Comparison of ENCODE assay signal across 21 cellular contexts in the genomic region with DNA sequence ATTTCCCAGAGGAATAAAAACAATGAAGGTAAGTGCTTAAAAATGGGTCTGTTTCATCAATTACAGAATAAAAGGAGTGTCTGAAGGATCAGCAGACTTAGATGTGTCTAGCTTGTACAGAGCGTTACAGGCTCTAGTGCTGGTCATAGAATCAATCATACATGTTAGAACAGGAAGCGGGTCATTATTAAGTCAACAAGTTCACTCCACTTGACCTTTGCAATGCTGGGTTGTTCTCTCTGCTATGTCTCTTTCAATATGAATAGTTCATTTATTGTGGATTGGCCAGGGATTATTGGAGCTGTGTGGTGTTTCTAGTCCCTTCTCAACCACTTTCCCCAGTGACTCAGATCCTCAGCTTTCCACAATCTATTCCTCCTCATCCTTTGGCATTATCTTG. TPM values are rescaled to one million over a fixed set of nuclear protein-coding genes. Genes with fewer than 3 reads are reported as not detected.
DNase-seq lines count a peak whose midpoint lies in the region; ATAC-seq, FAIRE-seq and TF ChIP-seq lines count a peak whose summit lies in the region.
"Had no signal": no experiment of that assay in that cellular context is flagged by ENCODE, and none has a peak within 500 bp of the region (broad histone marks: within the 10 kb centered on the region; RNA-seq: fewer than 3 reads in every experiment).

No MANE protein-coding gene starts in this region.

- H3K4me1 ChIP-seq in small intestine (ENCODE audit: control insufficient read depth in 2 of 2, insufficient read depth in 1 of 2, low read depth in 1 of 2, low read length in 1 of 2) = no peaks in the 10 kb centered on the region
- no peaks in the 10 kb centered on the region for H3K4me1 ChIP-seq in stomach
- no peaks in the 10 kb centered on the region for H3K4me1 ChIP-seq in SJCRH30
- H3K4me1 ChIP-seq: Caco-2 had no signal

- H3K27me3 ChIP-seq in small intestine (ENCODE audit: control insufficient read depth in 2 of 2, insufficient read depth in 2 of 2, low read length in 2 of 2) (no peaks in the 10 kb centered on the region), stomach (no peaks in the 10 kb centered on the region), SJCRH30 (0 out of 2 replicates have a peak, but pooled peaks cover 5% of the 10 kb centered on the region)

- H3K27ac ChIP-seq in small intestine (ENCODE audit: low read depth in 1 of 2, low read length in 1 of 2) = no peak overlapping the region
- no peak overlapping the region for H3K27ac ChIP-seq in stomach
- no peak overlapping the region for H3K27ac ChIP-seq in SJCRH30
- H3K27ac ChIP-seq: C4-2B had no signal

- DNase-seq in DMS53 treated with DMSO at 0.1 percent for 48 hours (lab: John Stamatoyannopoulos, UW; ENCODE audit: unreplicated experiment) (peak; percentile 83), SHP77 (lab: John Stamatoyannopoulos, UW) (peak; percentile 29 to 64), foreskin melanocyte (peak; percentile 37), small intestine (peak; percentile 1), stomach (no peak), medulla oblongata (ENCODE audit: extremely low spot score) (no peak), SJCRH30 (no peak)
- DNase-seq: ACHN; AML-193; Caco-2; CD4-positive, alpha-beta T cell; HCEC 1CT had no signal

- no peak overlapping the region for H3K4me3 ChIP-seq in small intestine (ENCODE audit: low read depth in 1 of 2, low read length in 2 of 2)
- no peak overlapping the region for H3K4me3 ChIP-seq in stomach
- H3K4me3 ChIP-seq in SJCRH30 = no peak overlapping the region
- H3K4me3 ChIP-seq: GM23338 had no signal

- intact Hi-C loops in stomach (cut with DNase I; ENCODE audit: low total_unique reads) = no loop called here

- no peak for ATAC-seq in esophagus mucosa
- ATAC-seq: GM23338 had no signal

- WGBS in small intestine, 3 donors = 22 to 57% (median 33%) methylated on average over 2 of the region's 2 CpGs
- 28 to 68% (median 30%) methylated on average over 2 of the region's 2 CpGs for WGBS in stomach, 5 donors

- FAIRE-seq in small intestine (lab: Jason Lieb, UNC) = no peak
- FAIRE-seq: A204.1, D721Med, G401.6, GM12891, H54 had no signal

- no peak for TF ChIP-seq EP300 in stomach (IDR thresholded peaks at IDR 0.05)

- H3K9me3 ChIP-seq in small intestine (ENCODE audit: control insufficient read depth, low read depth) (no peaks in the 10 kb centered on the region), stomach (peaks cover 0 to 10% (median 8%) of the 10 kb centered on the region in 4 donors), SJCRH30 (replicated peaks) (no peaks in the 10 kb centered on the region)

- no peak for TF ChIP-seq POLR2A in stomach (IDR thresholded peaks at IDR 0.05)

- no peak for TF ChIP-seq CTCF in stomach (IDR thresholded peaks at IDR 0.05)

- H3K36me3 ChIP-seq in small intestine (ENCODE audit: control insufficient read depth in 2 of 2, insufficient read depth in 2 of 2, low read length in 2 of 2) (no peaks in the 10 kb centered on the region), stomach (no peaks in the 10 kb centered on the region), SJCRH30 (no peaks in the 10 kb centered on the region)

RNA-seq across cellular contexts. Expression of a gene that starts 20.7 kb away (rescaled TPM):
- polyA plus RNA-seq in small intestine (1 to 10 TPM in 1 of 3 donors, under 1 TPM in 1, not detected in 1; 0.54 to 1.7 TPM), stomach (1 to 10 TPM in 1 of 3 donors, under 1 TPM in 2; 0.61 to 1.6 (median 1.00) TPM)
- total RNA-seq in esophagus mucosa (0.68 TPM), stomach (1 to 10 TPM in 2 of 5 donors, not detected in 3; 1.4 to 5.9 TPM)
- total RNA-seq in SJCRH30 (2014; rRNA removed; shearing (Covaris generic)) = 0.36 and 0.58 TPM in 2 replicates
- total RNA-seq: Caco-2; CD4-positive, alpha-beta T cell; HT-29 had no signal

Comparison
In these comparisons a context has a peak if more than half of its experiments do, and no peak if none do; other contexts are left out.
1. DNase-seq: peak in DMS53 treated with DMSO at 0.1 percent for 48 hours (single experiment), SHP77 (2 of 2), foreskin melanocyte (single experiment) and small intestine (single experiment); none in stomach (single experiment), medulla oblongata (single experiment) and SJCRH30 (0 of 2).